In the genomic region with DNA sequence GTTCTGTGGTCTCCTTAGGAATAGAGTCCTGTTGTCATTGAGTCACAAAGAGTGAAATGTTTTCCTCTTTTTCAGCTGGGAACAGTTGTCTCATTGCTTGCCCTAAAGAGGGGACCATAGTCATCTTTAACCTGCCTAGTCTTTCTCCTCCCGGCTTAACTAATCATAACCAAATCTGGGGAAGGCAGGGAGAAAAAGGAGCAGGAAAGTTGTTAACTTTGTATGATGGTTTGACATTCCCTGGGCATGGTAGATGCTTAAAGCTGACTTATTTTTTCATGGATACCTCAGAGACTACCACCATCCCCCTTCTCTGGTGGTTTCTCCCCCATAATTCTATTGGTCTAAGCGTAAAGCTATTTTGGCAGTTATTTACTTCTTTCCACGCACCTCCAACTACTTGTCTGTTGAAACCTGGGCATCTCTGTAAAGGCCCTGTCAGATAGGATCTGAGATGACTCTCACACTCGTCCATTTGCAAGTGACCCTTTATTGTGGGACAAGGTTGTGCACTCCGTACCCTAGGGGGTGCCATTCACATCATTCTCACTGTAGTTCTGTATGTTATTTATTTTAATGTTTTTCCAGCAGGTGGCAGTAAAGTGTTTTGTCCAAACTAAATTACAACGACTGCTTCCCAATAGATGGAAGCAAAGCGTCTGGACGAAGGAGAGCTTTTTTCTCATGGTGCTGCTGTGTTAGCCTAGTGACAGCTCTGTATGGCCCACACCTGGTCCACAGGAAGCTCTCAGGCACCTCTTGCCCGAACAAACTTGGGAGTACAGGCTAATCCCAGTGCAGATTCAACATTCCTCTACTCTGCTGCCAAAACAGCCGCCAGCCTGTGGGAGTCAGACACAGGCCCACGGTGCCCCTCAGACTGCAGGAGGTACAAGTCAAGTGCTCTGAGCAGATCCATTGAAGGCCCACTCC, we compare ENCODE assay signal across 8 cellular contexts. TPM values are rescaled to one million over a fixed set of nuclear protein-coding genes. Genes with fewer than 3 reads are reported as not detected.
DNase-seq lines count a peak whose midpoint lies in the region; ATAC-seq and TF ChIP-seq lines count a peak whose summit lies in the region.

No MANE protein-coding gene starts in this region.

- H4K8ac ChIP-seq in neuronal stem cell (ENCODE audit: low read depth, low read length): no peak overlapping the region

- H2BK5ac ChIP-seq in neuronal stem cell (ENCODE audit: low read length): no peak overlapping the region

- no peak overlapping the region for H4K91ac ChIP-seq in neuronal stem cell (ENCODE audit: low read depth, low read length, poor library complexity)

- H3K4me1 ChIP-seq in Caco-2 (peaks cover 24% of the 10 kb centered on the region), neuronal stem cell (ENCODE audit: control insufficient read depth in 2 of 2, insufficient read depth in 1 of 2, low read depth in 1 of 2, low read length in 2 of 2) (peaks cover 3 to 4% of the 10 kb centered on the region in 2 donors), thyroid gland (peaks cover 18 to 26% of the 10 kb centered on the region in 2 donors)

- peaks cover 27% of the 10 kb centered on the region for H3K36me3 Mint-ChIP-seq in Caco-2 (ENCODE audit: insufficient read depth, unreplicated experiment)

- peak overlapping the region; percentile 29 for H3K18ac ChIP-seq in neuronal stem cell (ENCODE audit: low read length)

- no peaks in the 10 kb centered on the region for H3K27me3 Mint-ChIP-seq in Caco-2 (ENCODE audit: insufficient read depth, unreplicated experiment)

- no peaks in the 10 kb centered on the region for H3K9me3 Mint-ChIP-seq in Caco-2 (ENCODE audit: unreplicated experiment)

- peaks cover 7% of the 10 kb centered on the region for H3K4me1 Mint-ChIP-seq in Caco-2 (ENCODE audit: low read depth, unreplicated experiment)

- H3K27ac ChIP-seq in neuronal stem cell (replicated peaks; ENCODE audit: low read length): no peak overlapping the region
- peak overlapping the region in 2 of 3 donors; percentile 28 to 55 for H3K27ac ChIP-seq in thyroid gland

- H3K36me3 ChIP-seq in Caco-2 (ENCODE audit: control insufficient read depth, insufficient read depth, low read length) (no peaks in the 10 kb centered on the region), neuronal stem cell (replicated peaks in 1 of 2; ENCODE audit: control insufficient read depth in 2 of 2, insufficient read depth in 2 of 2, low read length in 2 of 2) (peaks cover 0 to 3% of the 10 kb centered on the region in 2 donors), thyroid gland (no peaks in the 10 kb centered on the region)

- no peak for TF ChIP-seq POLR2A in thyroid gland (IDR thresholded peaks at IDR 0.05)

- H3K4me3 Mint-ChIP-seq in Caco-2 (ENCODE audit: unreplicated experiment): peak overlapping the region; percentile 15

- TF ChIP-seq CTCF in Caco-2 (IDR thresholded peaks at IDR 0.05; ENCODE audit: insufficient read depth in 1 of 2, low read depth in 1 of 2, low read length in 1 of 2, severe bottlenecking in 1 of 2, unreplicated experiment in 1 of 2): peak; percentile 89
- peak; percentile 94 for TF ChIP-seq CTCF in LNCaP clone FGC (IDR thresholded peaks at IDR 0.05; ENCODE audit: control insufficient read depth, extremely low read depth, insufficient read depth)
- peak; percentile 90 for TF ChIP-seq CTCF in fibroblast of pulmonary artery (IDR thresholded peaks at IDR 0.05; ENCODE audit: low read length, missing control alignments)
- peak; percentile 54 to 91 (median 72) for TF ChIP-seq CTCF in thyroid gland (IDR thresholded peaks at IDR 0.05)

- DNase-seq in Caco-2 (peak; percentile 84 to 88), LNCaP clone FGC (ENCODE audit: low read depth) (peak; percentile 79), RPMI8226 (peak; percentile 87), fibroblast of pulmonary artery (ENCODE audit: low read depth) (peak; percentile 93), neuronal stem cell (ENCODE audit: low spot score) (peak; percentile 76), thyroid gland (peak; percentile 47 to 58)
- peak; percentile 5 to 41 for DNase-seq in activated T-helper 1 cell treated with anti-CD3 and anti-CD28 coated beads, Interleukin-2, amount 50 U/mL, for 16 hours (ENCODE audit: low read depth in 1 of 2, low spot score in 1 of 2)

- H2AK5ac ChIP-seq in neuronal stem cell (ENCODE audit: low read depth, low read length): no peak overlapping the region

- WGBS in neuronal stem cell (ENCODE audit: extremely low coverage in 2 of 2, insufficient read length in 2 of 2, insufficient replicate concordance in 1 of 2), 2 donors: no CpG with 5 or more reads among the region's 11 CpGs
- WGBS in thyroid gland, 2 donors: 29 to 32% methylated on average over 11 of the region's 11 CpGs

- H3K4ac ChIP-seq in neuronal stem cell (ENCODE audit: low read length): no peak overlapping the region

- H2AFZ ChIP-seq in neuronal stem cell (ENCODE audit: low read length): peak overlapping the region; percentile 85

- no peak overlapping the region for H3K4me3 ChIP-seq in Caco-2 (ENCODE audit: low read depth, low read length)
- H3K4me3 ChIP-seq in LNCaP clone FGC (ENCODE audit: low read depth, low read length): no peak overlapping the region
- H3K4me3 ChIP-seq in fibroblast of pulmonary artery (replicated peaks; ENCODE audit: low read depth, low read length): no peak overlapping the region
- no peak overlapping the region for H3K4me3 ChIP-seq in neuronal stem cell (ENCODE audit: low read length in 2 of 2)
- H3K4me3 ChIP-seq in thyroid gland (replicated peaks in 1 of 3): no peak overlapping the region

- no peak overlapping the region for H3K9ac ChIP-seq in neuronal stem cell (ENCODE audit: low read depth, low read length, poor library complexity)

- intact Hi-C loops in Caco-2 (cut with micrococcal nuclease; ENCODE audit: unreplicated experiment): loop anchor here (1.0 kb wide), 4 partner anchors 29 to 97 kb away; no protein-coding TSS in a partner anchor
- intact Hi-C loops in thyroid gland (cut with DNase I): no loop called here

- peak overlapping the region; percentile 28 for H3K27ac Mint-ChIP-seq in Caco-2 (ENCODE audit: unreplicated experiment)

- ATAC-seq in GM21515 (IDR thresholded peaks at IDR 0.05; ENCODE audit: unreplicated experiment): peak; percentile 36

- no peak overlapping the region for H2BK15ac ChIP-seq in neuronal stem cell (ENCODE audit: low read length)

- POLR2A ChIA-PET in Caco-2 (lab: Charles Lee): interaction anchor here (1.2 kb wide), 1 partner anchor 11 kb away, joined by 3 read pairs; no protein-coding TSS in a partner anchor

- H2BK120ac ChIP-seq in neuronal stem cell (ENCODE audit: low read depth, low read length): no peak overlapping the region

- BruUV-seq in Caco-2 (replicated peaks; lab: Mats Ljungman, UMichigan): no TSS peak

- no peak overlapping the region for H3K4me2 ChIP-seq in neuronal stem cell (ENCODE audit: insufficient read depth, low read length, poor library complexity, severe bottlenecking)

- H3K9me3 ChIP-seq in Caco-2 (no peaks in the 10 kb centered on the region), neuronal stem cell (replicated peaks in 1 of 2; ENCODE audit: control insufficient read depth in 2 of 2, insufficient read depth in 1 of 2, low read depth in 1 of 2, low read length in 2 of 2) (no peaks in the 10 kb centered on the region), thyroid gland (no peaks in the 10 kb centered on the region)

- no peak overlapping the region for H2BK12ac ChIP-seq in neuronal stem cell (ENCODE audit: low read length)

- no peaks in the 10 kb centered on the region for H3K79me1 ChIP-seq in neuronal stem cell (ENCODE audit: low read depth, low read length)

- no peak overlapping the region for H3K23ac ChIP-seq in neuronal stem cell (ENCODE audit: low read depth, low read length, poor library complexity)

- no peaks in the 10 kb centered on the region for H3K27me3 ChIP-seq in Caco-2 (replicated peaks; ENCODE audit: control insufficient read depth, insufficient read depth, low read length)
- H3K27me3 ChIP-seq in neuronal stem cell (ENCODE audit: control insufficient read depth in 3 of 3, insufficient read depth in 3 of 3, low read depth in 1 of 3, low read length in 3 of 3): no peaks in the 10 kb centered on the region
- no peaks in the 10 kb centered on the region for H3K27me3 ChIP-seq in thyroid gland

- CTCF ChIA-PET in Caco-2 (lab: Charles Lee): interaction anchor here (0.6 to 3.2 kb wide), 12 partner anchors 17 to 318 kb away, joined by 3 to 36 read pairs (median 4); no protein-coding TSS in a partner anchor

- no peak overlapping the region for H3K14ac ChIP-seq in neuronal stem cell (ENCODE audit: low read length)

RNA-seq across cellular contexts. Expression of a gene that starts 3.0 kb away (rescaled TPM):
- total RNA-seq in Caco-2 (2022): 49.0 and 55.8 TPM in 2 replicates
- polyA plus RNA-seq in neuronal stem cell (2013, experiment 1 of 2): 9.4 TPM
- 9.3 TPM for polyA plus RNA-seq in neuronal stem cell (2013, experiment 2 of 2)
- 10 to 100 TPM; 40.1 to 72.0 (median 49.5) TPM for total RNA-seq in thyroid gland

RNA-seq across cellular contexts. Expression of a gene that starts 48.0 kb away (rescaled TPM):
- total RNA-seq in Caco-2 (2022) (not detected in 2 replicates), thyroid gland (not detected)
- 0.20 TPM for polyA plus RNA-seq in neuronal stem cell (2013, experiment 1 of 2)
- 0.22 TPM for polyA plus RNA-seq in neuronal stem cell (2013, experiment 2 of 2)

Comparison
In these comparisons a context has a peak if more than half of its experiments do, and no peak if none do; other contexts are left out.
1. DNase-seq: peak in every context shown above with its lines; median percentile 93 in fibroblast of pulmonary artery; 87 in RPMI8226; 86 in Caco-2; 79 in LNCaP clone FGC; 76 in neuronal stem cell; 52 in thyroid gland; 23 in activated T-helper 1 cell treated with anti-CD3 and anti-CD28 coated beads, Interleukin-2, amount 50 U/mL, for 16 hours.